Comparison of ENCODE assay signal across 2 cellular contexts in the genomic region with DNA sequence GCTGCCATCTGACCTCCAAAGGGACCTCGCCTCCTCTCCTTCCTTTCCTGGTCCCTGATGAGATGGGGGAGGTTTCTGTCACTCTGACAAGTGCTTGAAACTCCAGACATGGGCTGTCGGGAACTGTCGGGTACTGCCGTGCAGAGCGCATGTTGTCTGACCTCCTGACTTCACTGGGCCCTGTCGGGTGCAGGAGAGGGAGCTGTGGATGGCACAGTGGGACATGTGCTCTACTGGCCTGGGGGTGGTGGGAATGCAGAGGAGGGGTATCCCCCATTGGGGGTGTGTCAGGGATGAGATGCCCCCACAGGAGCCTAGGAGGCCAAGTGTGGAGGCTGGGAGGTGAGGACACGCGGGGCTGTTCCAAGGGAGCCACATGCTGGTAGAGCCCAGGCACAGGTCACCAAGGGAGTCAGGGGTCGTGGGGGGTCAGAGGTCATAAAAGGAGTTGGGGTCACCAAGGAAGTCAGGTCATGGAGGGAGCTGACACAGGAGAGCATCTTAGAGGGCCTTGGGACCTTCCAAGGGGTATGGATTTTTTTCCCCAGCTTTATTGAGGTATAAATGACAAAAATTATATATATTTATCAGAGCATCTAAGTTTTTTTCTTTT.
TF ChIP-seq lines count a peak whose summit lies in the region.

No MANE protein-coding gene starts in this region.

TF ChIP-seq in SK-N-SH, 30 proteins besides CTCF, POLR2A, EP300 and RAD21 (continued from another document):
- TF ChIP-seq, protein P1, sequence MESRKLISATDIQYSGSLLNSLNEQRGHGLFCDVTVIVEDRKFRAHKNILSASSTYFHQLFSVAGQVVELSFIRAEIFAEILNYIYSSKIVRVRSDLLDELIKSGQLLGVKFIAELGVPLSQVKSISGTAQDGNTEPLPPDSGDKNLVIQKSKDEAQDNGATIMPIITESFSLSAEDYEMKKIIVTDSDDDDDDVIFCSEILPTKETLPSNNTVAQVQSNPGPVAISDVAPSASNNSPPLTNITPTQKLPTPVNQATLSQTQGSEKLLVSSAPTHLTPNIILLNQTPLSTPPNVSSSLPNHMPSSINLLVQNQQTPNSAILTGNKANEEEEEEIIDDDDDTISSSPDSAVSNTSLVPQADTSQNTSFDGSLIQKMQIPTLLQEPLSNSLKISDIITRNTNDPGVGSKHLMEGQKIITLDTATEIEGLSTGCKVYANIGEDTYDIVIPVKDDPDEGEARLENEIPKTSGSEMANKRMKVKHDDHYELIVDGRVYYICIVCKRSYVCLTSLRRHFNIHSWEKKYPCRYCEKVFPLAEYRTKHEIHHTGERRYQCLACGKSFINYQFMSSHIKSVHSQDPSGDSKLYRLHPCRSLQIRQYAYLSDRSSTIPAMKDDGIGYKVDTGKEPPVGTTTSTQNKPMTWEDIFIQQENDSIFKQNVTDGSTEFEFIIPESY (IDR thresholded peaks at IDR 0.05; ENCODE audit: borderline replicate concordance, low read depth): no peak
- TF ChIP-seq ELF1 (IDR thresholded peaks at IDR 0.05) (no peak), RCOR1 (IDR thresholded peaks at IDR 0.05; ENCODE audit: low read length) (no peak), GABPA (IDR thresholded peaks at IDR 0.05; ENCODE audit: low read depth) (no peak), TAF1 (IDR thresholded peaks at IDR 0.05; ENCODE audit: borderline replicate concordance, low read depth, low read length) (no peak)

TF ChIP-seq in SK-N-SH treated with all-trans-retinoic acid at 6 μM for 48 hours, 23 proteins besides CTCF, POLR2A, EP300 and RAD21 (continued from another document):
- TF ChIP-seq TSHZ2 (CRISPR knock-in tag; IDR thresholded peaks at IDR 0.05): no peak
- no peak for TF ChIP-seq SNAI2 (CRISPR knock-in tag; IDR thresholded peaks at IDR 0.05)
- TF ChIP-seq CSDC2 (CRISPR knock-in tag; IDR thresholded peaks at IDR 0.05): no peak
- no peak for TF ChIP-seq ZNF8 (CRISPR knock-in tag; IDR thresholded peaks at IDR 0.05)
- TF ChIP-seq ZFP3 (CRISPR knock-in tag; IDR thresholded peaks at IDR 0.05): no peak
TF ChIP-seq in SK-N-SH treated with all-trans-retinoic acid at 6 μM for 48 hours: peak in this region for 0.
